ENCODE assay signal across 1 cellular context in genomic region chr1:161021959-161022332, GRCh38.
TF ChIP-seq lines count a peak whose summit lies in the region.

No MANE protein-coding gene starts in this region.

TF ChIP-seq in endothelial cell of umbilical vein, 7 proteins besides CTCF, POLR2A, EP300 and RAD21:
- TF ChIP-seq FOS (IDR thresholded peaks at IDR 0.05; ENCODE audit: borderline replicate concordance, insufficient read depth, low read length) (peak; percentile 18), MAX (IDR thresholded peaks at IDR 0.05; ENCODE audit: insufficient read depth, insufficient read length) (no peak), MYC (IDR thresholded peaks at IDR 0.05; ENCODE audit: low read depth, low read length) (no peak), EZH2 (IDR thresholded peaks at IDR 0.05; ENCODE audit: borderline replicate concordance, low read depth, low read length, severe bottlenecking) (no peak)
